In the genomic region with DNA sequence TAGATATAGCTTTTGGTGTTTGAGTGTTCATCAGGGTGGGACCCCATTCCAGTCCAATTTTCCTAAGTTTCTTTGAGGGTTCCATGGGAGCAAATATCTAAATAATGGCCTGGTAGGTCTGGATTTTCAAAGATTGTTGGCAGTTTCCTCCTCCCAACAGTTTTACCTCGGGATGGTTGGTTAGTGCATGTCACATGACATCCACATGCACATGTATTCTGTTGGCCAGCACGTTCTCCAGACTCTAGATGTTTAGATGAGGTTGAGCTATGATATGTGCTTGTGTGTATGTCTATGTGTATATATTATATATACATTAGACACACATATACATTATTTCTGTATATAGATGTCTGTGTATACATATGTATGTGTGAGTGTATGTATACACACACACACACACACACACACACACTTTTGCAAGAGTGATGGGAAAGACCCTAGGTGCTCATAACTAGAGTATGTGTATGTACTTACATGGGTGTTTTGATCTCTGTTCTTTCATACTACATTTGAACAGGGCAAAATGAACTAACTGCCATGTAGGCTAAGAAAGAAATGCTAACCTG, we compare ENCODE assay signal across 18 cellular contexts. TPM values are rescaled to one million over a fixed set of nuclear protein-coding genes. Genes with fewer than 3 reads are reported as not detected.
DNase-seq lines count a peak whose midpoint lies in the region; ATAC-seq, FAIRE-seq and TF ChIP-seq lines count a peak whose summit lies in the region.
"Had no signal": no experiment of that assay in that cellular context is flagged by ENCODE, and none has a peak within 500 bp of the region (broad histone marks: within the 10 kb centered on the region; RNA-seq: fewer than 3 reads in every experiment).

No MANE protein-coding gene starts in this region.

- H3K18ac ChIP-seq in neuronal stem cell (ENCODE audit: low read length), result no peak overlapping the region

- H3K27me3 ChIP-seq in mammary epithelial cell (ENCODE audit: insufficient read depth, low read length) (no peaks in the 10 kb centered on the region), breast epithelium (no peaks in the 10 kb centered on the region), K562 (ENCODE audit: control insufficient read depth in 2 of 2, insufficient read depth in 2 of 2, low read length in 2 of 2) (no peaks in the 10 kb centered on the region), osteoblast (ENCODE audit: insufficient read depth, low read length) (no peaks in the 10 kb centered on the region), testis (no peaks in the 10 kb centered on the region), neuronal stem cell (ENCODE audit: control insufficient read depth in 3 of 3, insufficient read depth in 3 of 3, low read depth in 1 of 3, low read length in 3 of 3) (peaks cover 0 to 9% (median 0%) of the 10 kb centered on the region in 3 experiments)

- H3K4me2 ChIP-seq in mammary epithelial cell (ENCODE audit: insufficient read depth, low read depth, low read length), result no peak overlapping the region
- no peak overlapping the region for H3K4me2 ChIP-seq in K562 (ENCODE audit: insufficient read depth, low read length)
- peak overlapping the region; percentile 3 for H3K4me2 ChIP-seq in osteoblast (ENCODE audit: insufficient read depth, low read length)
- H3K4me2 ChIP-seq in neuronal stem cell (ENCODE audit: insufficient read depth, low read length, poor library complexity, severe bottlenecking), result no peak overlapping the region

- H3K9me1 ChIP-seq in K562 (ENCODE audit: control insufficient read depth, insufficient read depth, low read length), result no peaks in the 10 kb centered on the region

- CTCF ChIA-PET in mammary epithelial cell (lab: Charles Lee; ENCODE audit: low non-redundant PET), result no interaction called here
- CTCF ChIA-PET in K562 (lab: Yijun Ruan, JAX; ENCODE audit: low intra/inter-chr PET ratio), result no interaction called here

- H3K27ac ChIP-seq in mammary epithelial cell (ENCODE audit: insufficient read depth, low read depth, low read length) (no peak overlapping the region), breast epithelium (no peak overlapping the region), K562 (ENCODE audit: extremely low read depth, low read depth, low read length) (no peak overlapping the region), osteoblast (ENCODE audit: low read depth, low read length) (peak overlapping the region; percentile 44), testis (no peak overlapping the region), neuronal stem cell (replicated peaks; ENCODE audit: low read length) (no peak overlapping the region)
- H3K27ac ChIP-seq: 22Rv1, HL-60 had no signal

- no peak overlapping the region for H4K91ac ChIP-seq in neuronal stem cell (ENCODE audit: low read depth, low read length, poor library complexity)

- no peak overlapping the region for H3K14ac ChIP-seq in neuronal stem cell (ENCODE audit: low read length)

- H3K79me2 ChIP-seq in mammary epithelial cell (ENCODE audit: insufficient read depth, low read length) (no peaks in the 10 kb centered on the region), K562 (ENCODE audit: control insufficient read depth, insufficient read depth, low read length) (no peaks in the 10 kb centered on the region), osteoblast (ENCODE audit: insufficient read depth, low read length) (peaks cover 34% of the 10 kb centered on the region)

- in situ Hi-C loops in mammary epithelial cell (cut with MboI; ENCODE audit: low sequenced_read_pairs in 2 of 2) (loop anchor here (10.0 to 25.0 kb wide), 2 partner anchors 90 to 238 kb away; partner anchors contain the start of gene NUF2 (in 1 of the 2)), K562 (cut with MboI) (no loop called here)

- no peak overlapping the region for H2BK12ac ChIP-seq in neuronal stem cell (ENCODE audit: low read length)

- no TSS peak for BruUV-seq in mammary epithelial cell (replicated peaks; lab: Mats Ljungman, UMichigan)
- no TSS peak for BruUV-seq in K562 (replicated peaks; lab: Mats Ljungman, UMichigan)

- no peak for TF ChIP-seq RAD21 in K562 (CRISPR knock-in tag; conservative IDR thresholded peaks at IDR 0.05 in 1 of 2, IDR thresholded peaks at IDR 0.05 in 1 of 2)

- TF ChIP-seq EP300 in K562 (IDR thresholded peaks at IDR 0.05; ENCODE audit: low read length), result no peak

- no peak for ATAC-seq in K562

- POLR2A ChIA-PET in K562 (lab: Yijun Ruan, JAX), result interaction anchor here (0.9 to 1.3 kb wide), 2 partner anchors 53 to 220 kb away, joined by 3 to 4 read pairs; no protein-coding TSS in a partner anchor

- no peaks in the 10 kb centered on the region for H3K79me1 ChIP-seq in neuronal stem cell (ENCODE audit: low read depth, low read length)

- FAIRE-seq in K562 (lab: Jason Lieb, UNC), result no peak
- FAIRE-seq: GM19239, H1 had no signal

- H4K20me1 ChIP-seq in mammary epithelial cell (ENCODE audit: insufficient read depth, low read length) (no peaks in the 10 kb centered on the region), K562 (replicated peaks; ENCODE audit: control insufficient read depth, insufficient read depth, low read length) (no peaks in the 10 kb centered on the region), osteoblast (ENCODE audit: insufficient read depth, low read length) (no peaks in the 10 kb centered on the region)

- DNase-seq in mammary epithelial cell, result no peak
- no peak for DNase-seq in breast epithelium (ENCODE audit: low spot score in 2 of 2)
- no peak for DNase-seq in K562 (ENCODE audit: extremely low read depth in 1 of 4, low spot score in 3 of 4)
- DNase-seq in osteoblast (ENCODE audit: insufficient read length, low spot score, missing footprints), result no peak
- no peak for DNase-seq in testis
- DNase-seq in neuronal stem cell (ENCODE audit: low spot score), result no peak
- DNase-seq in COLO668 (lab: John Stamatoyannopoulos, UW; ENCODE audit: unreplicated experiment), result no peak
- no peak for DNase-seq in DMS 273 (lab: John Stamatoyannopoulos, UW; ENCODE audit: unreplicated experiment)
- DNase-seq: ACHN; C1 segment of cervical spinal cord; CD4-positive, alpha-beta T cell; COR-L47; GF-D8 had no signal

- intact Hi-C loops in mammary epithelial cell (cut with micrococcal nuclease), result no loop called here
- intact Hi-C loops in breast epithelium (cut with DNase I; ENCODE audit: low total_unique reads), result no loop called here
- intact Hi-C loops in K562 (cut with micrococcal nuclease), result no loop called here
- intact Hi-C loops in testis (cut with DNase I; ENCODE audit: low total_unique reads), result loop anchor here (10.0 kb wide), 1 partner anchor 100 kb away; no protein-coding TSS in a partner anchor

- no peak overlapping the region for H2AK5ac ChIP-seq in neuronal stem cell (ENCODE audit: low read depth, low read length)

- H3K23ac ChIP-seq in neuronal stem cell (ENCODE audit: low read depth, low read length, poor library complexity), result no peak overlapping the region

- dilution Hi-C loops in mammary epithelial cell (cut with HindIII; ENCODE audit: low sequenced_read_pairs), result loop anchor here (5.0 kb wide), 1 partner anchor 47 kb away; no protein-coding TSS in a partner anchor

- no peak overlapping the region for H3K4me3 ChIP-seq in mammary epithelial cell (replicated peaks in 1 of 3; ENCODE audit: insufficient read depth in 1 of 3, low read depth in 2 of 3, low read length in 3 of 3)
- no peak overlapping the region for H3K4me3 ChIP-seq in breast epithelium
- no peak overlapping the region for H3K4me3 ChIP-seq in K562
- H3K4me3 ChIP-seq in osteoblast (ENCODE audit: insufficient read depth, low read length), result peak overlapping the region; percentile 34
- H3K4me3 ChIP-seq in testis, result no peak overlapping the region
- H3K4me3 ChIP-seq in neuronal stem cell (ENCODE audit: low read length in 2 of 2), result no peak overlapping the region
- H3K4me3 ChIP-seq: HAP-1 had no signal

- no peak overlapping the region for H3K4ac ChIP-seq in neuronal stem cell (ENCODE audit: low read length)

- H3K9ac ChIP-seq in mammary epithelial cell (ENCODE audit: insufficient read depth, low read length) (no peak overlapping the region), K562 (ENCODE audit: insufficient read depth in 1 of 2, low read depth in 2 of 2, low read length in 2 of 2) (no peak overlapping the region), neuronal stem cell (ENCODE audit: low read depth, low read length, poor library complexity) (no peak overlapping the region)

- no peak overlapping the region for H4K8ac ChIP-seq in neuronal stem cell (ENCODE audit: low read depth, low read length)

- TF ChIP-seq CTCF in mammary epithelial cell (conservative IDR thresholded peaks at IDR 0.05 in 1 of 2, IDR thresholded peaks at IDR 0.05 in 1 of 2; ENCODE audit: extremely low read depth in 1 of 2, insufficient read depth in 1 of 2, low read depth in 1 of 2, low read length in 2 of 2) (no peak), breast epithelium (IDR thresholded peaks at IDR 0.05) (no peak), K562 (IDR thresholded peaks at IDR 0.05 in 2 of 3, conservative IDR thresholded peaks at IDR 0.05 in 1 of 3; ENCODE audit: insufficient read depth in 2 of 3, low read depth in 1 of 3, low read length in 3 of 3) (no peak), osteoblast (IDR thresholded peaks at IDR 0.05; ENCODE audit: extremely low read depth, low read depth, low read length) (no peak), testis (IDR thresholded peaks at IDR 0.05) (no peak)

- H2AFZ ChIP-seq in mammary epithelial cell (ENCODE audit: low read depth, low read length), result peak overlapping the region; percentile 2
- no peak overlapping the region for H2AFZ ChIP-seq in K562 (ENCODE audit: low read depth, low read length)
- H2AFZ ChIP-seq in osteoblast (ENCODE audit: low read length), result no peak overlapping the region
- no peak overlapping the region for H2AFZ ChIP-seq in neuronal stem cell (ENCODE audit: low read length)

- H3K9me3 ChIP-seq in mammary epithelial cell (replicated peaks; ENCODE audit: insufficient read depth, low read length) (no peaks in the 10 kb centered on the region), breast epithelium (no peaks in the 10 kb centered on the region), K562 (replicated peaks; ENCODE audit: control insufficient read depth, insufficient read depth, low read depth, low read length) (no peaks in the 10 kb centered on the region), osteoblast (ENCODE audit: low read depth, low read length) (no peaks in the 10 kb centered on the region), testis (no peaks in the 10 kb centered on the region), neuronal stem cell (replicated peaks in 1 of 2; ENCODE audit: control insufficient read depth in 2 of 2, insufficient read depth in 1 of 2, low read depth in 1 of 2, low read length in 2 of 2) (no peaks in the 10 kb centered on the region)
- H3K9me3 ChIP-seq: HAP-1 had no signal

- no peak overlapping the region for H2BK15ac ChIP-seq in neuronal stem cell (ENCODE audit: low read length)

- no peak for TF ChIP-seq POLR2A in breast epithelium (IDR thresholded peaks at IDR 0.05)
- TF ChIP-seq POLR2A in K562 (conservative IDR thresholded peaks at IDR 0.05), result no peak
- TF ChIP-seq POLR2A in testis (IDR thresholded peaks at IDR 0.05), result no peak

- H3K4me1 ChIP-seq in mammary epithelial cell (ENCODE audit: insufficient read depth, low read length) (peaks cover 19% of the 10 kb centered on the region), breast epithelium (no peaks in the 10 kb centered on the region), K562 (replicated peaks in 1 of 2; ENCODE audit: control insufficient read depth in 2 of 2, insufficient read depth in 2 of 2, low read length in 2 of 2) (no peaks in the 10 kb centered on the region), osteoblast (ENCODE audit: insufficient read depth, low read length) (peaks cover 32% of the 10 kb centered on the region), testis (no peaks in the 10 kb centered on the region), neuronal stem cell (ENCODE audit: control insufficient read depth in 2 of 2, insufficient read depth in 1 of 2, low read depth in 1 of 2, low read length in 2 of 2) (no peaks in the 10 kb centered on the region)
- H3K4me1 ChIP-seq: HAP-1 had no signal

- 82% methylated on average over 2 of the region's 2 CpGs for WGBS in mammary epithelial cell (ENCODE audit: low coverage, missing lambda C conversion rate)
- 0% methylated on average over 2 of the region's 2 CpGs for WGBS in K562 (ENCODE audit: insufficient coverage, low coverage, missing lambda C conversion rate)
- 72 to 86% methylated on average over 2 of the region's 2 CpGs for WGBS in testis, 2 donors
- no CpG with 5 or more reads among the region's 2 CpGs for WGBS in neuronal stem cell (ENCODE audit: extremely low coverage in 2 of 2, insufficient read length in 2 of 2, insufficient replicate concordance in 1 of 2), 2 donors

- H2BK5ac ChIP-seq in neuronal stem cell (ENCODE audit: low read length), result no peak overlapping the region

- H3K36me3 ChIP-seq in mammary epithelial cell (ENCODE audit: insufficient read depth, low read length) (no peaks in the 10 kb centered on the region), breast epithelium (no peaks in the 10 kb centered on the region), K562 (ENCODE audit: control insufficient read depth, insufficient read depth, low read length) (no peaks in the 10 kb centered on the region), osteoblast (ENCODE audit: insufficient read depth, low read length) (peaks cover 45% of the 10 kb centered on the region), testis (ENCODE audit: low read depth, missing control alignments) (no peaks in the 10 kb centered on the region), neuronal stem cell (replicated peaks in 1 of 2; ENCODE audit: control insufficient read depth in 2 of 2, insufficient read depth in 2 of 2, low read length in 2 of 2) (no peaks in the 10 kb centered on the region)
- H3K36me3 ChIP-seq: HAP-1 had no signal

- H2BK120ac ChIP-seq in neuronal stem cell (ENCODE audit: low read depth, low read length), result no peak overlapping the region

RNA-seq across cellular contexts. Expression of gene RGS4, which starts 5.6 kb away (rescaled TPM):
- total RNA-seq in mammary epithelial cell, result under 1 TPM in 1 of 2 donors, not detected in 1; 0.33 TPM
- polyA plus RNA-seq in mammary epithelial cell, result 0.08 TPM
- polyA minus RNA-seq in mammary epithelial cell, result not detected
- total RNA-seq in breast epithelium, result 1 to 10 TPM in 2 of 3 donors, not detected in 1; 2.0 to 6.7 TPM
- not detected in 2 replicates for total RNA-seq in K562 (2011; cell fraction: chromatin; rRNA removed; ENCODE audit: low replicate concordance)
- not detected in 2 replicates for total RNA-seq in K562 (2011; cell fraction: nucleolus; rRNA removed)
- not detected in 2 replicates for total RNA-seq in K562 (2011; cell fraction: nucleoplasm; rRNA removed)
- total RNA-seq in K562 (2014; rRNA removed), result not detected in 2 replicates
- total RNA-seq in K562 (2014; rRNA removed; fragmentation: Illumina TruSeq; extraction: Trizol), result not detected in 2 replicates
- not detected in 2 replicates for total RNA-seq in K562 (2015; rRNA removed; fragmentation: Illumina TruSeq; extraction: Trizol)
- total RNA-seq in K562 (2021), result not detected in 2 replicates
- polyA plus RNA-seq in K562 (2011; rRNA removed), result not detected in 2 replicates
- not detected in 2 replicates for polyA plus RNA-seq in K562 (2011; cell fraction: cytosol; rRNA removed)
- polyA plus RNA-seq in K562 (2011; cell fraction: nucleus; rRNA removed), result not detected in 2 replicates
- 0.08 TPM in 1 of 2 replicates, not detected in the other for polyA plus RNA-seq in K562 (2012)
- not detected in 2 replicates for polyA plus RNA-seq in K562 (2014; fragmentation: Illumina TruSeq; extraction: Trizol)
- polyA plus RNA-seq in K562 (2014; fragmentation: Nextera tagmentation; extraction: Ambion mirVana), result not detected
- not detected in 2 replicates for polyA plus RNA-seq in K562 (2014; rRNA removed)
- not detected in 2 replicates for polyA minus RNA-seq in K562 (2011; rRNA and poly(A)+ RNA removed)
- not detected in 2 replicates for polyA minus RNA-seq in K562 (2011; cell fraction: cytosol; rRNA and poly(A)+ RNA removed)
- polyA minus RNA-seq in K562 (2011; cell fraction: nucleus; rRNA and poly(A)+ RNA removed), result not detected in 2 replicates
- total RNA-seq in osteoblast, result 130 and 142 TPM in 2 replicates
- total RNA-seq in testis, result 1 to 10 TPM; 3.4 to 3.5 TPM
- polyA plus RNA-seq in testis (ENCODE audit: insufficient read depth, low read depth, low replicate concordance), result 8.9 TPM
- 0.54 TPM for polyA plus RNA-seq in neuronal stem cell (2013, experiment 1 of 2)
- polyA plus RNA-seq in neuronal stem cell (2013, experiment 2 of 2), result 0.69 TPM
- total RNA-seq: CD4-positive, alpha-beta T cell had no signal

Comparison
In these comparisons a context has a peak if more than half of its experiments do, and no peak if none do; other contexts are left out.
1. RNA of gene RGS4, which starts 5.6 kb away (total RNA-seq): 130 to 142 TPM in osteoblast; 3.4 to 3.5 TPM in testis, 2.0 to 6.7 TPM in breast epithelium, 0.33 TPM in mammary epithelial cell and not detected in K562; every median in the first group is over 10 times any median in the second.